ENCODE assay signal across 1 cellular context in genomic region chr3:170493712-170494182, GRCh38.
TF ChIP-seq lines count a peak whose summit lies in the region.

No MANE protein-coding gene starts in this region.

TF ChIP-seq in WTC11, 78 proteins besides CTCF, POLR2A, EP300 and RAD21 (continued from another document):
- no peak for TF ChIP-seq ZNF425 (CRISPR knock-in tag; conservative IDR thresholded peaks at IDR 0.05)
